In genomic region chr13:33466262-33466661, GRCh38 we compare ENCODE assay signal across 30 cellular contexts.
DNase-seq lines count a peak whose midpoint lies in the region; ATAC-seq and TF ChIP-seq lines count a peak whose summit lies in the region.
"Had no signal": no experiment of that assay in that cellular context is flagged by ENCODE, and none has a peak within 500 bp of the region (broad histone marks: within the 10 kb centered on the region; RNA-seq: fewer than 3 reads in every experiment).

No MANE protein-coding gene starts in this region.

- no peak overlapping the region for H3K4me3 ChIP-seq in HCT116 (replicated peaks in 1 of 2; ENCODE audit: low read depth in 1 of 2, low read length in 2 of 2)
- no peak overlapping the region for H3K4me3 ChIP-seq in retinal pigment epithelial cell (ENCODE audit: low read length)
- H3K4me3 ChIP-seq in psoas muscle: no peak overlapping the region
- H3K4me3 ChIP-seq: GM12878, HAP-1, right atrium auricular region, SK-N-MC, suprapubic skin had no signal

- intact Hi-C loops in HCT116 (cut with micrococcal nuclease): no loop called here
- intact Hi-C loops in psoas muscle (cut with DNase I): no loop called here

- TF ChIP-seq POLR2A in HCT116 (IDR thresholded peaks at IDR 0.05; ENCODE audit: borderline replicate concordance, extremely low read depth, insufficient read depth, insufficient read length): no peak

- no peak overlapping the region for H2AFZ ChIP-seq in HCT116 (ENCODE audit: low read depth, low read length, poor library complexity, severe bottlenecking)
- H2AFZ ChIP-seq: parathyroid adenoma had no signal

- DNase-seq in HCT116 (ENCODE audit: low read depth, low spot score) (no peak), RWPE1 (ENCODE audit: low spot score) (no peak), dermis blood vessel endothelial cell (peak; percentile 9), retinal pigment epithelial cell (ENCODE audit: low read depth) (no peak), psoas muscle (no peak)
- DNase-seq: activated CD4-positive, alpha-beta T cell treated with anti-CD3 and anti-CD28 coated beads, Interleukin-2, amount 50 U/mL, for 4 hours; activated CD8-positive, alpha-beta memory T cell treated with anti-CD3 and anti-CD28 coated beads, Interleukin-2, amount 10 ng/mL, durations not matched to agents 7 days and 5 days; activated naive CD4-positive, alpha-beta T cell treated with Interleukin-2 at 50 U/mL for 16 hours; AML-193; CD4-positive, alpha-beta T cell; EL; glutamatergic neuron; Kasumi-1; NCI-H82; nephron progenitor cell; stimulated activated CD4-positive, alpha-beta T cell treated with anti-CD3 and anti-CD28 coated beads, Interleukin-1b, Interleukin-23, amount 100 ng/mL, for 48 hours; stimulated activated naive CD4-positive, alpha-beta T cell treated with Interleukin-2 at 50 U/mL for 16 hours; T-helper 2 cell had no signal

- H3K4me2 ChIP-seq in HCT116 (ENCODE audit: low read length): no peak overlapping the region

- TF ChIP-seq CTCF in HCT116 (IDR thresholded peaks at IDR 0.05 in 2 of 3, conservative IDR thresholded peaks at IDR 0.05 in 1 of 3; ENCODE audit: borderline replicate concordance in 1 of 3, insufficient read depth in 1 of 3, low read depth in 2 of 3, low read length in 2 of 3): peak in 2 of 3 experiments; percentile 15 to 27; a peak in 2 of 6 replicates
- TF ChIP-seq CTCF in RWPE1 (conservative IDR thresholded peaks at IDR 0.05; ENCODE audit: low read depth): 0 out of 2 replicates have a peak, but pooled peaks have one; percentile 7
- peak; percentile 27 for TF ChIP-seq CTCF in retinal pigment epithelial cell (conservative IDR thresholded peaks at IDR 0.05; ENCODE audit: low read depth, low read length)
- no peak for TF ChIP-seq CTCF in psoas muscle (IDR thresholded peaks at IDR 0.05)

- WGBS in psoas muscle, 3 donors: 87 to 92% (median 88%) methylated on average over 2 of the region's 2 CpGs

- H3K9ac ChIP-seq in HCT116 (ENCODE audit: low read length): no peak overlapping the region
- H3K9ac ChIP-seq: parathyroid adenoma had no signal

- POLR2A ChIA-PET in HCT116 (lab: Charles Lee): no interaction called here
- POLR2A ChIA-PET in RWPE1 (lab: Yijun Ruan, JAX; ENCODE audit: low non-redundant PET): no interaction called here

- BruUV-seq in HCT116 (replicated peaks; lab: Mats Ljungman, UMichigan): no TSS peak

- ATAC-seq in HCT116 (no peak), psoas muscle (no peak), GM19397 (IDR thresholded peaks at IDR 0.05; ENCODE audit: unreplicated experiment) (no peak), GM21367 (IDR thresholded peaks at IDR 0.05; ENCODE audit: unreplicated experiment) (no peak), GM18520 (IDR thresholded peaks at IDR 0.05; ENCODE audit: unreplicated experiment) (no peak)
- ATAC-seq: activated CD4-positive, CD25-positive, alpha-beta regulatory T cell treated with anti-CD3 and anti-CD28 coated beads, Interleukin-2, amount 50 U/mL, for 24 hours; activated CD8-positive, alpha-beta memory T cell treated with anti-CD3 and anti-CD28 coated beads, Interleukin-2, amount 10 ng/mL, durations not matched to agents 7 days and 5 days; GM12878; HepG2 had no signal

- CTCF ChIA-PET in HCT116 (lab: Charles Lee): no interaction called here
- CTCF ChIA-PET in RWPE1 (lab: Yijun Ruan, JAX): interaction anchor here (0.7 kb wide), 1 partner anchor 839 kb away, joined by 3 read pairs; no protein-coding TSS in a partner anchor

- H3K9me2 ChIP-seq in HCT116 (ENCODE audit: insufficient read depth): no peaks in the 10 kb centered on the region

- no peaks in the 10 kb centered on the region for H3K9me3 ChIP-seq in HCT116 (ENCODE audit: control insufficient read depth in 1 of 2, insufficient read depth in 1 of 2, low read depth in 1 of 2, low read length in 2 of 2)
- H3K9me3 ChIP-seq in psoas muscle: no peaks in the 10 kb centered on the region
- H3K9me3 ChIP-seq: HAP-1, right atrium auricular region, suprapubic skin had no signal

- H3K36me3 ChIP-seq in HCT116 (ENCODE audit: control insufficient read depth in 1 of 2, insufficient read depth in 2 of 2, low read length in 2 of 2): no peaks in the 10 kb centered on the region
- H3K36me3 ChIP-seq in psoas muscle (ENCODE audit: insufficient read depth in 1 of 2, low read depth in 1 of 2): no peaks in the 10 kb centered on the region
- H3K36me3 ChIP-seq: HAP-1, right atrium auricular region, suprapubic skin had no signal

- RAD21 ChIA-PET in HCT116 (lab: Charles Lee; ENCODE audit: low non-redundant PET in 1 of 2, low total read pairs in 2 of 2, uncharacterized antibody in 2 of 2, unreplicated experiment in 2 of 2): no interaction called here

- H4K20me1 ChIP-seq in HCT116 (ENCODE audit: insufficient read depth): no peaks in the 10 kb centered on the region

- H3K4me1 ChIP-seq in HCT116 (ENCODE audit: control insufficient read depth in 1 of 2, insufficient read depth in 2 of 2, low read length in 2 of 2) (no peaks in the 10 kb centered on the region), psoas muscle (no peaks in the 10 kb centered on the region)
- H3K4me1 ChIP-seq: HAP-1, parathyroid adenoma, right atrium auricular region, suprapubic skin had no signal

- H3K27ac ChIP-seq in HCT116 (ENCODE audit: low read depth, low read length) (no peak overlapping the region), RWPE1 (no peak overlapping the region), psoas muscle (no peak overlapping the region)
- H3K27ac ChIP-seq: epithelial cell of prostate, parathyroid adenoma, right atrium auricular region, SK-N-MC, suprapubic skin had no signal

- H3K27me3 ChIP-seq in HCT116 (ENCODE audit: insufficient read depth, low read length) (no peaks in the 10 kb centered on the region), psoas muscle (ENCODE audit: insufficient read depth in 3 of 3, low read length in 2 of 3) (no peaks in the 10 kb centered on the region)
- H3K27me3 ChIP-seq: right atrium auricular region, suprapubic skin had no signal

- no peak for TF ChIP-seq RAD21 in HCT116 (IDR thresholded peaks at IDR 0.05; ENCODE audit: low read depth)

- H3K79me2 ChIP-seq in HCT116 (ENCODE audit: insufficient read depth, low read length): no peaks in the 10 kb centered on the region
- H3K79me2 ChIP-seq: parathyroid adenoma had no signal

TF ChIP-seq in HCT116, 20 proteins besides CTCF, POLR2A, EP300 and RAD21 (continues in another document):
- TF ChIP-seq ZFX (IDR thresholded peaks at IDR 0.05) (no peak), ZNF274 (IDR thresholded peaks at IDR 0.05; ENCODE audit: low read depth, low read length) (no peak), MAX (IDR thresholded peaks at IDR 0.05) (no peak), EZH2 (IDR thresholded peaks at IDR 0.05) (no peak), EGR1 (IDR thresholded peaks at IDR 0.05; ENCODE audit: low read depth) (no peak), SRF (IDR thresholded peaks at IDR 0.05; ENCODE audit: low read depth) (no peak), TCF7L2 (IDR thresholded peaks at IDR 0.05; ENCODE audit: borderline replicate concordance, extremely low read depth, insufficient read depth, insufficient read length) (no peak), FOSL1 (IDR thresholded peaks at IDR 0.05; ENCODE audit: low read depth) (no peak), CEBPB (IDR thresholded peaks at IDR 0.05; ENCODE audit: low read depth) (no peak), YY1 (IDR thresholded peaks at IDR 0.05; ENCODE audit: extremely low read depth, insufficient replicate concordance, low read depth, low read length) (no peak), REST (IDR thresholded peaks at IDR 0.05; ENCODE audit: low read depth) (no peak), SIN3A (IDR thresholded peaks at IDR 0.05; ENCODE audit: low read depth) (no peak), ATF3 (IDR thresholded peaks at IDR 0.05) (no peak), CBX3 (IDR thresholded peaks at IDR 0.05; ENCODE audit: low read depth) (no peak), JUND (IDR thresholded peaks at IDR 0.05) (no peak), POLR2AphosphoS5 (IDR thresholded peaks at IDR 0.05; ENCODE audit: low read depth, low read length) (no peak)
